ENCODE assay signal across 12 cellular contexts in the genomic region with DNA sequence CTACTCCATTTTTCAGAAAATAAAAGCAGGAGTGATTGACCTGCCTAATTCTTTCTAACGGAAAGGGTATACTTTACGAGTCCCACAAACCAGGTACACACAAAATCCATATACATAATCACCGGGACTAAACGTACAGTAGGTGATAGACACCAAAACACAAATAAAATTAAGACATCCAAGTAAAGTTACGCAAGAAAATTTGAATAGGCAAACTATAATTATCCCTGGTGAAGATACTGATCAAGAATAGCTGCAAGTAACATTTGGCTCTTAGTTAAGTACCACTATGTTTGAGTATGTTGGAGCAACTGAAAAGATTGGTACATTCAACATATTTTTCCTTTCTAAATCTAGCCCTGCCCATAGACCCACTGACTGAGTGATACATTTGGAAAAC. TPM values are rescaled to one million over a fixed set of nuclear protein-coding genes. Genes with fewer than 3 reads are reported as not detected.
DNase-seq lines count a peak whose midpoint lies in the region; ATAC-seq and TF ChIP-seq lines count a peak whose summit lies in the region.
"Had no signal": no experiment of that assay in that cellular context is flagged by ENCODE, and none has a peak within 500 bp of the region (broad histone marks: within the 10 kb centered on the region; RNA-seq: fewer than 3 reads in every experiment).

No MANE protein-coding gene starts in this region.

- H3K9ac ChIP-seq in neuronal stem cell (ENCODE audit: low read depth, low read length, poor library complexity), result no peak overlapping the region

- no peak overlapping the region for H3K18ac ChIP-seq in neuronal stem cell (ENCODE audit: low read length)

- H3K4me1 Mint-ChIP-seq in T-helper 2 cell treated with Interferon-gamma antibody and Interleukin-4, amounts not matched to agents 5 μg/mL and 100 μg/mL, for 36 hours (ENCODE audit: low read depth), result peaks cover 44% of the 10 kb centered on the region

- peaks cover 5% of the 10 kb centered on the region for H3K79me1 ChIP-seq in neuronal stem cell (ENCODE audit: low read depth, low read length)

- no peak for DNase-seq in T-helper 2 cell treated with Interferon-gamma antibody and Interleukin-4, amounts not matched to agents 5 μg/mL and 100 μg/mL, for 36 hours (ENCODE audit: low spot score)
- DNase-seq in T-helper 2 cell, result no peak
- no peak for DNase-seq in Panc1 (ENCODE audit: low read depth, low spot score)
- no peak for DNase-seq in epithelial cell of proximal tubule (ENCODE audit: low read depth)
- DNase-seq in retinal pigment epithelial cell (ENCODE audit: low read depth), result no peak
- no peak for DNase-seq in NCI-H1417 treated with DMSO at 0.1 percent for 48 hours (lab: John Stamatoyannopoulos, UW)
- DNase-seq in WERI-Rb-1, result no peak
- no peak for DNase-seq in neuronal stem cell (ENCODE audit: low spot score)
- DNase-seq: ACHN, cerebellar nuclear complex, NCI-H2107 had no signal

- H3K23ac ChIP-seq in neuronal stem cell (ENCODE audit: low read depth, low read length, poor library complexity), result no peak overlapping the region

- no peak overlapping the region for H3K14ac ChIP-seq in neuronal stem cell (ENCODE audit: low read length)

- no peaks in the 10 kb centered on the region for H3K27me3 ChIP-seq in Panc1 (ENCODE audit: control insufficient read depth, insufficient read depth, low read length)
- H3K27me3 ChIP-seq in WERI-Rb-1 (ENCODE audit: insufficient read depth, low read depth, severe bottlenecking), result no peaks in the 10 kb centered on the region
- no peaks in the 10 kb centered on the region for H3K27me3 ChIP-seq in neuronal stem cell (ENCODE audit: control insufficient read depth in 3 of 3, insufficient read depth in 3 of 3, low read depth in 1 of 3, low read length in 3 of 3)

- no CpG with 5 or more reads among the region's 5 CpGs for WGBS in neuronal stem cell (ENCODE audit: extremely low coverage in 2 of 2, insufficient read length in 2 of 2, insufficient replicate concordance in 1 of 2), 2 donors

- H2BK12ac ChIP-seq in neuronal stem cell (ENCODE audit: low read length), result no peak overlapping the region

- ATAC-seq in Panc1, result no peak

- H2AFZ ChIP-seq in neuronal stem cell (ENCODE audit: low read length), result no peak overlapping the region

- peak overlapping the region; percentile 91 for H3K4me3 Mint-ChIP-seq in T-helper 2 cell treated with Interferon-gamma antibody and Interleukin-4, amounts not matched to agents 5 μg/mL and 100 μg/mL, for 36 hours

- H3K4me2 ChIP-seq in neuronal stem cell (ENCODE audit: insufficient read depth, low read length, poor library complexity, severe bottlenecking), result no peak overlapping the region

- H4K8ac ChIP-seq in neuronal stem cell (ENCODE audit: low read depth, low read length), result no peak overlapping the region

- no peak overlapping the region for H2BK5ac ChIP-seq in neuronal stem cell (ENCODE audit: low read length)

- in situ Hi-C loops in Panc1 (cut with HindIII; ENCODE audit: low pct_unique_long_range_greater_than_20kb, low sequenced_read_pairs), result no loop called here

- H3K4ac ChIP-seq in neuronal stem cell (ENCODE audit: low read length), result no peak overlapping the region

- H3K27me3 Mint-ChIP-seq in T-helper 2 cell treated with Interferon-gamma antibody and Interleukin-4, amounts not matched to agents 5 μg/mL and 100 μg/mL, for 36 hours (ENCODE audit: low read depth), result peaks cover 12% of the 10 kb centered on the region

- H3K4me3 ChIP-seq in Panc1 (ENCODE audit: low read depth in 2 of 2, low read length in 2 of 2) (peak overlapping the region; percentile 2 to 87; a peak in 2 of 4 replicates), epithelial cell of proximal tubule (ENCODE audit: low read depth, low read length) (peak overlapping the region; percentile 91), retinal pigment epithelial cell (ENCODE audit: low read length) (peak overlapping the region; percentile 84), WERI-Rb-1 (ENCODE audit: low read depth, low read length) (no peak overlapping the region), neuronal stem cell (ENCODE audit: low read length in 2 of 2) (peak overlapping the region in 1 of 2 donors; percentile 90)
- H3K4me3 ChIP-seq: lung had no signal

- no TSS peak for BruUV-seq in Panc1 (replicated peaks; lab: Mats Ljungman, UMichigan)

- no peak overlapping the region for H4K91ac ChIP-seq in neuronal stem cell (ENCODE audit: low read depth, low read length, poor library complexity)

- TF ChIP-seq CTCF in Panc1 (IDR thresholded peaks at IDR 0.05) (no peak), epithelial cell of proximal tubule (conservative IDR thresholded peaks at IDR 0.05; ENCODE audit: low read depth, low read length) (no peak), retinal pigment epithelial cell (conservative IDR thresholded peaks at IDR 0.05; ENCODE audit: low read depth, low read length) (no peak), WERI-Rb-1 (IDR thresholded peaks at IDR 0.05; ENCODE audit: low read depth, low read length) (no peak)

- CTCF ChIA-PET in Panc1 (lab: Charles Lee), result no interaction called here

- H2BK15ac ChIP-seq in neuronal stem cell (ENCODE audit: low read length), result no peak overlapping the region

- H2BK120ac ChIP-seq in neuronal stem cell (ENCODE audit: low read depth, low read length), result no peak overlapping the region

- POLR2A ChIA-PET in Panc1 (lab: Charles Lee), result no interaction called here

- H3K9me3 Mint-ChIP-seq in T-helper 2 cell treated with Interferon-gamma antibody and Interleukin-4, amounts not matched to agents 5 μg/mL and 100 μg/mL, for 36 hours, result no peaks in the 10 kb centered on the region

- H3K36me3 Mint-ChIP-seq in T-helper 2 cell treated with Interferon-gamma antibody and Interleukin-4, amounts not matched to agents 5 μg/mL and 100 μg/mL, for 36 hours (ENCODE audit: low read depth), result peaks cover 32% of the 10 kb centered on the region

- H3K9me3 ChIP-seq in Panc1 (ENCODE audit: control insufficient read depth, insufficient read depth, low read depth, low read length), result no peaks in the 10 kb centered on the region
- H3K9me3 ChIP-seq in WERI-Rb-1 (ENCODE audit: severe bottlenecking), result no peaks in the 10 kb centered on the region
- H3K9me3 ChIP-seq in neuronal stem cell (replicated peaks in 1 of 2; ENCODE audit: control insufficient read depth in 2 of 2, insufficient read depth in 1 of 2, low read depth in 1 of 2, low read length in 2 of 2), result no peaks in the 10 kb centered on the region

- H3K27ac Mint-ChIP-seq in T-helper 2 cell treated with Interferon-gamma antibody and Interleukin-4, amounts not matched to agents 5 μg/mL and 100 μg/mL, for 36 hours, result no peak overlapping the region

- no peak overlapping the region for H2AK5ac ChIP-seq in neuronal stem cell (ENCODE audit: low read depth, low read length)

- H3K27ac ChIP-seq in Panc1 (ENCODE audit: low read length) (no peak overlapping the region), WERI-Rb-1 (no peak overlapping the region), neuronal stem cell (replicated peaks; ENCODE audit: low read length) (no peak overlapping the region)

- H3K4me1 ChIP-seq in Panc1 (ENCODE audit: control insufficient read depth, insufficient read depth, low read length) (peaks cover 3% of the 10 kb centered on the region), neuronal stem cell (ENCODE audit: control insufficient read depth in 2 of 2, insufficient read depth in 1 of 2, low read depth in 1 of 2, low read length in 2 of 2) (peaks cover 5 to 9% of the 10 kb centered on the region in 2 donors)

- intact Hi-C loops in Panc1 (cut with micrococcal nuclease; ENCODE audit: unreplicated experiment), result no loop called here

- peaks cover 9% of the 10 kb centered on the region for H3K36me3 ChIP-seq in Panc1 (ENCODE audit: control insufficient read depth, insufficient read depth, low read length)
- peaks cover 42% of the 10 kb centered on the region for H3K36me3 ChIP-seq in WERI-Rb-1
- H3K36me3 ChIP-seq in neuronal stem cell (replicated peaks in 1 of 2; ENCODE audit: control insufficient read depth in 2 of 2, insufficient read depth in 2 of 2, low read length in 2 of 2), result peaks cover 3 to 36% of the 10 kb centered on the region in 2 donors

RNA-seq across cellular contexts. Expression of a gene that starts 1.7 kb away (rescaled TPM):
- total RNA-seq in Panc1 (2021; ENCODE audit: unreplicated experiment) (15.0 TPM), epithelial cell of proximal tubule (14.8 and 31.1 TPM in 2 replicates)
- polyA plus RNA-seq in Panc1 (2012; ENCODE audit: insufficient read length), result 2.9 TPM
- polyA plus RNA-seq in neuronal stem cell (2013, experiment 1 of 2), result 10.0 TPM
- polyA plus RNA-seq in neuronal stem cell (2013, experiment 2 of 2), result 10.7 TPM
